In genomic region chr5:74766348-74766886, GRCh38 we compare ENCODE assay signal across 8 cellular contexts. TPM values are rescaled to one million over a fixed set of nuclear protein-coding genes. Genes with fewer than 3 reads are reported as not detected.
DNase-seq lines count a peak whose midpoint lies in the region; ATAC-seq and TF ChIP-seq lines count a peak whose summit lies in the region.

No MANE protein-coding gene starts in this region.

- peak overlapping the region; percentile 96 to 97 for H3K4me3 Mint-ChIP-seq in activated T-cell treated with anti-CD3 and anti-CD28 coated beads, Interleukin-2, amount 50 U/mL, for 72 hours

- no peaks in the 10 kb centered on the region for H3K27me3 ChIP-seq in A673 (replicated peaks; ENCODE audit: insufficient read depth, low read depth, low read length, poor library complexity)
- H3K27me3 ChIP-seq in parathyroid adenoma (ENCODE audit: control insufficient read depth, insufficient read depth, low read length), result no peaks in the 10 kb centered on the region

- H3K9me3 ChIP-seq in A673 (ENCODE audit: low read depth, low read length, poor library complexity, severe bottlenecking) (no peaks in the 10 kb centered on the region), parathyroid adenoma (ENCODE audit: control insufficient read depth, low read length) (no peaks in the 10 kb centered on the region)

- peaks cover 22% of the 10 kb centered on the region for H3K4me1 ChIP-seq in A673 (ENCODE audit: insufficient read depth, low read length, poor library complexity, severe bottlenecking)
- H3K4me1 ChIP-seq in parathyroid adenoma, result peaks cover 16% of the 10 kb centered on the region

- intact Hi-C loops in A673 (cut with micrococcal nuclease; ENCODE audit: unreplicated experiment), result loop anchor here (5.0 kb wide), 1 partner anchor 151 kb away; no protein-coding TSS in a partner anchor

- peak; percentile 61 for TF ChIP-seq CTCF in A673 (conservative IDR thresholded peaks at IDR 0.05; ENCODE audit: low read depth, low read length)
- TF ChIP-seq CTCF in GM12864 (IDR thresholded peaks at IDR 0.05; ENCODE audit: low read depth, low read length, missing control alignments), result peak; percentile 54
- TF ChIP-seq CTCF in parathyroid adenoma (IDR thresholded peaks at IDR 0.05), result no peak

- H2AFZ ChIP-seq in parathyroid adenoma, result peak overlapping the region; percentile 98

- H3K36me3 Mint-ChIP-seq in activated T-cell treated with anti-CD3 and anti-CD28 coated beads, Interleukin-2, amount 50 U/mL, for 72 hours (ENCODE audit: insufficient read depth in 2 of 2), result peaks cover 0 to 21% of the 10 kb centered on the region in 2 donors

- peak overlapping the region; percentile 84 for H3K4me2 ChIP-seq in parathyroid adenoma (ENCODE audit: low read length)

- H3K27ac ChIP-seq in A673 (ENCODE audit: low read depth, low read length, poor library complexity, severe bottlenecking) (peak overlapping the region; percentile 77), parathyroid adenoma (peak overlapping the region; percentile 71)

- peak overlapping the region; percentile 85 for H3K9ac ChIP-seq in parathyroid adenoma

- H3K27me3 Mint-ChIP-seq in activated T-cell treated with anti-CD3 and anti-CD28 coated beads, Interleukin-2, amount 50 U/mL, for 72 hours (ENCODE audit: low read depth), result no peaks in the 10 kb centered on the region

- H3K36me3 ChIP-seq in A673 (ENCODE audit: insufficient read depth, low read length, poor library complexity, severe bottlenecking) (peaks cover 42% of the 10 kb centered on the region), parathyroid adenoma (ENCODE audit: control insufficient read depth, insufficient read depth, low read length) (no peaks in the 10 kb centered on the region)

- peaks cover 52% of the 10 kb centered on the region for H3K4me1 Mint-ChIP-seq in activated T-cell treated with anti-CD3 and anti-CD28 coated beads, Interleukin-2, amount 50 U/mL, for 72 hours (ENCODE audit: low read depth)

- BruUV-seq in A673 (replicated peaks; lab: Mats Ljungman, UMichigan), result TSS peak; percentile 65

- peak; percentile 35 for ATAC-seq in HG02678 (IDR thresholded peaks at IDR 0.05; ENCODE audit: unreplicated experiment)
- peak; percentile 49 to 54 for ATAC-seq in activated T-cell treated with anti-CD3 and anti-CD28 coated beads, Interleukin-2, amount 50 U/mL, for 72 hours (replicated peaks in 1 of 2)
- ATAC-seq in HG03039 (IDR thresholded peaks at IDR 0.05; ENCODE audit: unreplicated experiment), result no peak

- peak overlapping the region; percentile 94 for H3K4me3 ChIP-seq in A673 (ENCODE audit: low read depth, low read length, poor library complexity, severe bottlenecking)
- H3K4me3 ChIP-seq in GM12864 (ENCODE audit: low read depth, low read length), result peak overlapping the region; percentile 82
- peak overlapping the region; percentile 95 for H3K4me3 ChIP-seq in parathyroid adenoma (ENCODE audit: low read depth, low read length)

- H3K27ac Mint-ChIP-seq in activated T-cell treated with anti-CD3 and anti-CD28 coated beads, Interleukin-2, amount 50 U/mL, for 72 hours, result peak overlapping the region; percentile 98

- DNase-seq in A673 (ENCODE audit: low spot score) (peak; percentile 63), GM12864 (ENCODE audit: low read depth) (no peak), NCI-H1105 treated with DMSO at 0.1 percent for 48 hours (lab: John Stamatoyannopoulos, UW) (peak; percentile 28), globus pallidus (ENCODE audit: low spot score) (peak; percentile 69)
- peak in 1 of 2 donors; percentile 9 for DNase-seq in activated T-cell treated with anti-CD3 and anti-CD28 coated beads, Interleukin-2, amount 50 U/mL, for 72 hours

- peaks cover 18% of the 10 kb centered on the region for H3K79me2 ChIP-seq in parathyroid adenoma

- POLR2A ChIA-PET in A673 (lab: Charles Lee; ENCODE audit: low non-redundant PET), result interaction anchor here (0.6 kb wide), 1 partner anchor 72 kb away, joined by 3 read pairs; no protein-coding TSS in a partner anchor

- CTCF ChIA-PET in A673 (lab: Charles Lee), result no interaction called here

- no peaks in the 10 kb centered on the region for H3K9me3 Mint-ChIP-seq in activated T-cell treated with anti-CD3 and anti-CD28 coated beads, Interleukin-2, amount 50 U/mL, for 72 hours

RNA-seq across cellular contexts. Expression of gene GFM2, which starts 0.5 kb away (rescaled TPM):
- 36.0 and 36.3 TPM in 2 replicates for total RNA-seq in A673 (2021)
- 10 to 100 TPM; 22.7 to 23.5 TPM for total RNA-seq in activated T-cell treated with anti-CD3 and anti-CD28 coated beads, Interleukin-2, amount 50 U/mL, for 72 hours

RNA-seq across cellular contexts. Expression of gene NSA2, which starts 0.6 kb away (rescaled TPM):
- total RNA-seq in A673 (2021), result 76.8 and 111 TPM in 2 replicates
- total RNA-seq in activated T-cell treated with anti-CD3 and anti-CD28 coated beads, Interleukin-2, amount 50 U/mL, for 72 hours, result 10 to 100 TPM; 53.1 to 62.4 TPM
